In genomic region chr12:123150273-123150803, GRCh38 we compare ENCODE assay signal across 1 cellular context.
TF ChIP-seq lines count a peak whose summit lies in the region.

No MANE protein-coding gene starts in this region.

TF ChIP-seq in HEK293, 187 proteins besides CTCF, POLR2A, EP300 and RAD21 (continued from another document and continues in another):
- TF ChIP-seq PRDM4 (tag by site-specific recombination; IDR thresholded peaks at IDR 0.05) (0 out of 2 replicates have a peak, but pooled peaks have one; percentile 8), ZNF324 (tag by site-specific recombination; IDR thresholded peaks at IDR 0.05) (no peak), YY2 (tag by site-specific recombination; IDR thresholded peaks at IDR 0.05) (no peak), ZBTB20 (tag by site-specific recombination; IDR thresholded peaks at IDR 0.05) (peak; percentile 86), ZNF10 (tag by site-specific recombination; IDR thresholded peaks at IDR 0.05) (no peak), ZNF510 (tag by site-specific recombination; IDR thresholded peaks at IDR 0.05; ENCODE audit: insufficient replicate concordance) (no peak), IKZF3 (tag by site-specific recombination; IDR thresholded peaks at IDR 0.05) (no peak), ZNF704 (tag by site-specific recombination; IDR thresholded peaks at IDR 0.05) (no peak), SCRT1 (tag by site-specific recombination; IDR thresholded peaks at IDR 0.05; ENCODE audit: borderline replicate concordance) (no peak), ZNF140 (tag by site-specific recombination; IDR thresholded peaks at IDR 0.05) (no peak), ZSCAN16 (tag by site-specific recombination; IDR thresholded peaks at IDR 0.05) (no peak), ZNF114 (tag by site-specific recombination; IDR thresholded peaks at IDR 0.05) (no peak), ZNF658 (tag by site-specific recombination; IDR thresholded peaks at IDR 0.05) (no peak), ZNF473 (tag by site-specific recombination; IDR thresholded peaks at IDR 0.05) (no peak), ZNF174 (tag by site-specific recombination; IDR thresholded peaks at IDR 0.05) (no peak), AEBP2 (tag by site-specific recombination; IDR thresholded peaks at IDR 0.05; ENCODE audit: borderline replicate concordance) (no peak), SETDB1 (IDR thresholded peaks at IDR 0.05; ENCODE audit: insufficient read length, low read length) (no peak), KLF1 (tag by site-specific recombination; IDR thresholded peaks at IDR 0.05) (no peak), EGR2 (tag by site-specific recombination; IDR thresholded peaks at IDR 0.05; ENCODE audit: low read depth) (no peak), HOXD13 (CRISPR knock-in tag; IDR thresholded peaks at IDR 0.05; ENCODE audit: borderline replicate concordance) (no peak), SP7 (tag by site-specific recombination; IDR thresholded peaks at IDR 0.05) (peak; percentile 14; the same call in 1 of the 2 replicates), SCRT2 (tag by site-specific recombination; IDR thresholded peaks at IDR 0.05) (no peak), ZNF777 (tag by site-specific recombination; IDR thresholded peaks at IDR 0.05; ENCODE audit: borderline replicate concordance) (peak; percentile 35; the same call in 1 of the 2 replicates), ZNF2 (tag by site-specific recombination; IDR thresholded peaks at IDR 0.05) (peak; percentile 59; the same call in 1 of the 2 replicates), ZFP69B (tag by site-specific recombination; IDR thresholded peaks at IDR 0.05) (no peak), ZNF768 (tag by site-specific recombination; IDR thresholded peaks at IDR 0.05) (no peak), ZBTB11 (tag by site-specific recombination; conservative IDR thresholded peaks at IDR 0.05; ENCODE audit: low read depth) (no peak), OSR2 (tag by site-specific recombination; IDR thresholded peaks at IDR 0.05) (no peak), ZNF785 (tag by site-specific recombination; IDR thresholded peaks at IDR 0.05) (no peak), ZNF560 (tag by site-specific recombination; IDR thresholded peaks at IDR 0.05; ENCODE audit: borderline replicate concordance) (no peak), ZNF121 (tag by site-specific recombination; IDR thresholded peaks at IDR 0.05) (no peak), ZBTB8A (tag by site-specific recombination; IDR thresholded peaks at IDR 0.05) (peak; percentile 36; the same call in 1 of the 2 replicates), ZNF184 (tag by site-specific recombination; IDR thresholded peaks at IDR 0.05) (no peak), ZNF211 (tag by site-specific recombination; IDR thresholded peaks at IDR 0.05; ENCODE audit: low read depth) (no peak), BCL11B (tag by site-specific recombination; IDR thresholded peaks at IDR 0.05; ENCODE audit: low read depth) (no peak), REST (tag by site-specific recombination; IDR thresholded peaks at IDR 0.05) (no peak), ZNF530 (tag by site-specific recombination; IDR thresholded peaks at IDR 0.05; ENCODE audit: low read depth) (no peak)
- TF ChIP-seq, protein P1, sequence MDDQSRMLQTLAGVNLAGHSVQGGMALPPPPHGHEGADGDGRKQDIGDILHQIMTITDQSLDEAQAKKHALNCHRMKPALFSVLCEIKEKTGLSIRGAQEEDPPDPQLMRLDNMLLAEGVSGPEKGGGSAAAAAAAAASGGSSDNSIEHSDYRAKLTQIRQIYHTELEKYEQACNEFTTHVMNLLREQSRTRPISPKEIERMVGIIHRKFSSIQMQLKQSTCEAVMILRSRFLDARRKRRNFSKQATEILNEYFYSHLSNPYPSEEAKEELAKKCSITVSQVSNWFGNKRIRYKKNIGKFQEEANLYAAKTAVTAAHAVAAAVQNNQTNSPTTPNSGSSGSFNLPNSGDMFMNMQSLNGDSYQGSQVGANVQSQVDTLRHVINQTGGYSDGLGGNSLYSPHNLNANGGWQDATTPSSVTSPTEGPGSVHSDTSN (CRISPR knock-in tag; IDR thresholded peaks at IDR 0.05) = 0 out of 2 replicates have a peak, but pooled peaks have one; percentile 11
- TF ChIP-seq, protein P2, sequence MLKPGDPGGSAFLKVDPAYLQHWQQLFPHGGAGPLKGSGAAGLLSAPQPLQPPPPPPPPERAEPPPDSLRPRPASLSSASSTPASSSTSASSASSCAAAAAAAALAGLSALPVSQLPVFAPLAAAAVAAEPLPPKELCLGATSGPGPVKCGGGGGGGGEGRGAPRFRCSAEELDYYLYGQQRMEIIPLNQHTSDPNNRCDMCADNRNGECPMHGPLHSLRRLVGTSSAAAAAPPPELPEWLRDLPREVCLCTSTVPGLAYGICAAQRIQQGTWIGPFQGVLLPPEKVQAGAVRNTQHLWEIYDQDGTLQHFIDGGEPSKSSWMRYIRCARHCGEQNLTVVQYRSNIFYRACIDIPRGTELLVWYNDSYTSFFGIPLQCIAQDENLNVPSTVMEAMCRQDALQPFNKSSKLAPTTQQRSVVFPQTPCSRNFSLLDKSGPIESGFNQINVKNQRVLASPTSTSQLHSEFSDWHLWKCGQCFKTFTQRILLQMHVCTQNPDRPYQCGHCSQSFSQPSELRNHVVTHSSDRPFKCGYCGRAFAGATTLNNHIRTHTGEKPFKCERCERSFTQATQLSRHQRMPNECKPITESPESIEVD (tag by site-specific recombination; IDR thresholded peaks at IDR 0.05) = no peak
- TF ChIP-seq, protein P3, sequence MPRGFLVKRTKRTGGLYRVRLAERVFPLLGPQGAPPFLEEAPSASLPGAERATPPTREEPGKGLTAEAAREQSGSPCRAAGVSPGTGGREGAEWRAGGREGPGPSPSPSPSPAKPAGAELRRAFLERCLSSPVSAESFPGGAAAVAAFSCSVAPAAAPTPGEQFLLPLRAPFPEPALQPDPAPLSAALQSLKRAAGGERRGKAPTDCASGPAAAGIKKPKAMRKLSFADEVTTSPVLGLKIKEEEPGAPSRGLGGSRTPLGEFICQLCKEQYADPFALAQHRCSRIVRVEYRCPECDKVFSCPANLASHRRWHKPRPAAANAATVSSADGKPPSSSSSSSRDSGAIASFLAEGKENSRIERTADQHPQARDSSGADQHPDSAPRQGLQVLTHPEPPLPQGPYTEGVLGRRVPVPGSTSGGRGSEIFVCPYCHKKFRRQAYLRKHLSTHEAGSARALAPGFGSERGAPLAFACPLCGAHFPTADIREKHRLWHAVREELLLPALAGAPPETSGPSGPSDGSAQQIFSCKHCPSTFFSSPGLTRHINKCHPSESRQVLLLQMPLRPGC (tag by site-specific recombination; IDR thresholded peaks at IDR 0.05) = no peak
- TF ChIP-seq, protein P4, sequence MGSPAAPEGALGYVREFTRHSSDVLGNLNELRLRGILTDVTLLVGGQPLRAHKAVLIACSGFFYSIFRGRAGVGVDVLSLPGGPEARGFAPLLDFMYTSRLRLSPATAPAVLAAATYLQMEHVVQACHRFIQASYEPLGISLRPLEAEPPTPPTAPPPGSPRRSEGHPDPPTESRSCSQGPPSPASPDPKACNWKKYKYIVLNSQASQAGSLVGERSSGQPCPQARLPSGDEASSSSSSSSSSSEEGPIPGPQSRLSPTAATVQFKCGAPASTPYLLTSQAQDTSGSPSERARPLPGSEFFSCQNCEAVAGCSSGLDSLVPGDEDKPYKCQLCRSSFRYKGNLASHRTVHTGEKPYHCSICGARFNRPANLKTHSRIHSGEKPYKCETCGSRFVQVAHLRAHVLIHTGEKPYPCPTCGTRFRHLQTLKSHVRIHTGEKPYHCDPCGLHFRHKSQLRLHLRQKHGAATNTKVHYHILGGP (tag by site-specific recombination; IDR thresholded peaks at IDR 0.05) = no peak
- TF ChIP-seq, protein P5, sequence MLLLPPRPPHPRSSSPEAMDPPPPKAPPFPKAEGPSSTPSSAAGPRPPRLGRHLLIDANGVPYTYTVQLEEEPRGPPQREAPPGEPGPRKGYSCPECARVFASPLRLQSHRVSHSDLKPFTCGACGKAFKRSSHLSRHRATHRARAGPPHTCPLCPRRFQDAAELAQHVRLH (tag by site-specific recombination; IDR thresholded peaks at IDR 0.05) = no peak
- TF ChIP-seq, protein P6, sequence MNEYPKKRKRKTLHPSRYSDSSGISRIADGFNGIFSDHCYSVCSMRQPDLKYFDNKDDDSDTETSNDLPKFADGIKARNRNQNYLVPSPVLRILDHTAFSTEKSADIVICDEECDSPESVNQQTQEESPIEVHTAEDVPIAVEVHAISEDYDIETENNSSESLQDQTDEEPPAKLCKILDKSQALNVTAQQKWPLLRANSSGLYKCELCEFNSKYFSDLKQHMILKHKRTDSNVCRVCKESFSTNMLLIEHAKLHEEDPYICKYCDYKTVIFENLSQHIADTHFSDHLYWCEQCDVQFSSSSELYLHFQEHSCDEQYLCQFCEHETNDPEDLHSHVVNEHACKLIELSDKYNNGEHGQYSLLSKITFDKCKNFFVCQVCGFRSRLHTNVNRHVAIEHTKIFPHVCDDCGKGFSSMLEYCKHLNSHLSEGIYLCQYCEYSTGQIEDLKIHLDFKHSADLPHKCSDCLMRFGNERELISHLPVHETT (tag by site-specific recombination; IDR thresholded peaks at IDR 0.05) = no peak
